In genomic region chr21:38796426-38796825, GRCh38 we compare ENCODE assay signal across 1 cellular context.
A peak's percentile ranks its signal among the peaks of the same experiment; 100 is the strongest.
TF ChIP-seq lines count a peak whose summit lies in the region.

No MANE protein-coding gene starts in this region.

TF ChIP-seq in K562, 482 proteins besides CTCF, POLR2A, EP300 and RAD21 (continued from another document):
- TF ChIP-seq ATF3 (IDR thresholded peaks at IDR 0.05) (peak; percentile 90), ATF3 (CRISPR knock-in tag; conservative IDR thresholded peaks at IDR 0.05) (no peak)
TF ChIP-seq in K562: peak in this region for 5.
